Comparison of ENCODE assay signal across 1 cellular context in genomic region chr15:71801935-71802655, GRCh38.
TF ChIP-seq lines count a peak whose summit lies in the region.

No MANE protein-coding gene starts in this region.

TF ChIP-seq in GM23338, 12 proteins besides CTCF, POLR2A, EP300 and RAD21 (continued from another document):
- TF ChIP-seq NANOG (IDR thresholded peaks at IDR 0.05; ENCODE audit: borderline replicate concordance): no peak
- TF ChIP-seq, protein P1, sequence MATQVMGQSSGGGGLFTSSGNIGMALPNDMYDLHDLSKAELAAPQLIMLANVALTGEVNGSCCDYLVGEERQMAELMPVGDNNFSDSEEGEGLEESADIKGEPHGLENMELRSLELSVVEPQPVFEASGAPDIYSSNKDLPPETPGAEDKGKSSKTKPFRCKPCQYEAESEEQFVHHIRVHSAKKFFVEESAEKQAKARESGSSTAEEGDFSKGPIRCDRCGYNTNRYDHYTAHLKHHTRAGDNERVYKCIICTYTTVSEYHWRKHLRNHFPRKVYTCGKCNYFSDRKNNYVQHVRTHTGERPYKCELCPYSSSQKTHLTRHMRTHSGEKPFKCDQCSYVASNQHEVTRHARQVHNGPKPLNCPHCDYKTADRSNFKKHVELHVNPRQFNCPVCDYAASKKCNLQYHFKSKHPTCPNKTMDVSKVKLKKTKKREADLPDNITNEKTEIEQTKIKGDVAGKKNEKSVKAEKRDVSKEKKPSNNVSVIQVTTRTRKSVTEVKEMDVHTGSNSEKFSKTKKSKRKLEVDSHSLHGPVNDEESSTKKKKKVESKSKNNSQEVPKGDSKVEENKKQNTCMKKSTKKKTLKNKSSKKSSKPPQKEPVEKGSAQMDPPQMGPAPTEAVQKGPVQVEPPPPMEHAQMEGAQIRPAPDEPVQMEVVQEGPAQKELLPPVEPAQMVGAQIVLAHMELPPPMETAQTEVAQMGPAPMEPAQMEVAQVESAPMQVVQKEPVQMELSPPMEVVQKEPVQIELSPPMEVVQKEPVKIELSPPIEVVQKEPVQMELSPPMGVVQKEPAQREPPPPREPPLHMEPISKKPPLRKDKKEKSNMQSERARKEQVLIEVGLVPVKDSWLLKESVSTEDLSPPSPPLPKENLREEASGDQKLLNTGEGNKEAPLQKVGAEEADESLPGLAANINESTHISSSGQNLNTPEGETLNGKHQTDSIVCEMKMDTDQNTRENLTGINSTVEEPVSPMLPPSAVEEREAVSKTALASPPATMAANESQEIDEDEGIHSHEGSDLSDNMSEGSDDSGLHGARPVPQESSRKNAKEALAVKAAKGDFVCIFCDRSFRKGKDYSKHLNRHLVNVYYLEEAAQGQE (IDR thresholded peaks at IDR 0.05; ENCODE audit: unreplicated experiment): no peak
- no peak for TF ChIP-seq JUNB (IDR thresholded peaks at IDR 0.05; ENCODE audit: unreplicated experiment)
- TF ChIP-seq EZH2phosphoT487 (IDR thresholded peaks at IDR 0.05; ENCODE audit: unreplicated experiment): no peak
